ENCODE assay signal across 19 cellular contexts in the genomic region with DNA sequence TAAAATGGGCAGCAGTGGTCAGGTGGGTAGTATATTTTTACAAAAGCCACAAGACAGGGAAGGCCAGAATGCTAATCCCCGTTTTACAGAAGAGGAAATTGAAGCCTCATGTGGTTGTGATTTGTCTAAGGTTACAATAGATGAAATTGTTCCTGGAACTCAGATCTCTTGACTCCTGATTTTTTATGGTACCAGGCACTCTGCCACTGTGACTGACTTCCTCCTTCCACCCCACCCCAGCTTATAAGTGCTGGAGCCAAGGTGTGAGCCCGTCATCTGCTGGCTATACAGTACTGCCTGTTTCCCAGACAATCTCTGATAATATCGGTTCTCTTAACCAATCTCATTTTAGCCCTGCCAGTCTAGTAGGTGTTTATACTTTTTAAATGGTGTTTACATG. TPM values are rescaled to one million over a fixed set of nuclear protein-coding genes. Genes with fewer than 3 reads are reported as not detected.
DNase-seq lines count a peak whose midpoint lies in the region; ATAC-seq, FAIRE-seq and TF ChIP-seq lines count a peak whose summit lies in the region.
"Had no signal": no experiment of that assay in that cellular context is flagged by ENCODE, and none has a peak within 500 bp of the region (broad histone marks: within the 10 kb centered on the region; RNA-seq: fewer than 3 reads in every experiment).

No MANE protein-coding gene starts in this region.

- H2AFZ ChIP-seq in hepatocyte, result no peak overlapping the region
- H2AFZ ChIP-seq: parathyroid adenoma had no signal

- no peak for ATAC-seq in HG03457 (IDR thresholded peaks at IDR 0.05; ENCODE audit: unreplicated experiment)
- ATAC-seq: stimulated activated naive CD8-positive, alpha-beta T cell treated with anti-CD3 and anti-CD28 coated beads, Interleukin-15, amount 100 ng/mL, for 72 hours had no signal

- peaks cover 56% of the 10 kb centered on the region for H3K27me3 Mint-ChIP-seq in MCF 10A (ENCODE audit: insufficient read depth, unreplicated experiment)

- no peaks in the 10 kb centered on the region for H4K20me1 ChIP-seq in hepatocyte (ENCODE audit: insufficient read depth, poor library complexity, severe bottlenecking)

- H3K36me3 Mint-ChIP-seq in MCF 10A (ENCODE audit: insufficient read depth, unreplicated experiment), result no peaks in the 10 kb centered on the region

- no peak for FAIRE-seq in H54 (lab: Jason Lieb, UNC)

- no peak overlapping the region for H3K27ac Mint-ChIP-seq in MCF 10A (ENCODE audit: low read depth, unreplicated experiment)
- H3K27ac Mint-ChIP-seq: CD8-positive, alpha-beta memory T cell; stimulated activated naive CD8-positive, alpha-beta T cell treated with anti-CD3 and anti-CD28 coated beads, Interleukin-15, amount 100 ng/mL, for 72 hours; T-helper 1 cell treated with Interleukin-12 subunit alpha and Interleukin-12 subunit beta and Interleukin-4 antibody, amounts not matched to agents 30 μg/mL and 1 μg/mL, for 36 hours had no signal

- no peaks in the 10 kb centered on the region for H3K9me2 ChIP-seq in hepatocyte (replicated peaks; ENCODE audit: insufficient read depth)

- H3K27ac ChIP-seq in breast epithelium, result peak overlapping the region; percentile 16 to 71
- no peak overlapping the region for H3K27ac ChIP-seq in hepatocyte
- H3K27ac ChIP-seq in vagina, result peak overlapping the region; percentile 20
- H3K27ac ChIP-seq: parathyroid adenoma, RWPE1, uterus had no signal

- POLR2A ChIA-PET in MCF 10A (lab: Yijun Ruan, JAX), result no interaction called here

- H3K4me2 ChIP-seq in hepatocyte, result no peak overlapping the region

- H3K4me3 ChIP-seq in breast epithelium, result no peak overlapping the region
- H3K4me3 ChIP-seq in hepatocyte, result no peak overlapping the region
- no peak overlapping the region for H3K4me3 ChIP-seq in vagina
- H3K4me3 ChIP-seq: uterus had no signal

- CTCF ChIA-PET in MCF 10A (lab: Yijun Ruan, JAX), result no interaction called here

- DNase-seq in breast epithelium (ENCODE audit: low spot score in 2 of 2) (peak in 1 of 2 donors; percentile 27), MCF 10A (ENCODE audit: unreplicated experiment) (no peak), NCI-H748 treated with DMSO at 0.1 percent for 48 hours (lab: John Stamatoyannopoulos, UW) (peak; percentile 75), hepatocyte (ENCODE audit: low spot score) (peak; percentile 26), vagina (ENCODE audit: extremely low spot score in 2 of 2) (no peak), H54 (ENCODE audit: insufficient read length, low spot score) (no peak)
- DNase-seq in central memory CD4-positive, alpha-beta T cell, result no peak
- DNase-seq: activated CD4-positive, CD25-positive, alpha-beta regulatory T cell; CD8-positive, alpha-beta memory T cell; GDM1; left cardiac atrium; NCI-H1436 treated with DMSO at 0.1 percent for 48 hours; stimulated activated naive CD8-positive, alpha-beta T cell treated with anti-CD3 and anti-CD28 coated beads, Interleukin-15, amount 100 ng/mL, for 72 hours had no signal

- intact Hi-C loops in breast epithelium (cut with DNase I; ENCODE audit: low total_unique reads) (no loop called here), MCF 10A (cut with micrococcal nuclease) (no loop called here), vagina (cut with DNase I) (no loop called here)

- no peak overlapping the region for H3K4me3 Mint-ChIP-seq in MCF 10A (ENCODE audit: unreplicated experiment)
- H3K4me3 Mint-ChIP-seq: CD8-positive, alpha-beta memory T cell; stimulated activated naive CD8-positive, alpha-beta T cell treated with anti-CD3 and anti-CD28 coated beads, Interleukin-15, amount 100 ng/mL, for 72 hours; T-helper 1 cell treated with Interleukin-12 subunit alpha and Interleukin-12 subunit beta and Interleukin-4 antibody, amounts not matched to agents 30 μg/mL and 1 μg/mL, for 36 hours had no signal

- no peaks in the 10 kb centered on the region for H3K36me3 ChIP-seq in breast epithelium
- H3K36me3 ChIP-seq in hepatocyte (replicated peaks; ENCODE audit: insufficient read depth, low read depth), result no peaks in the 10 kb centered on the region
- H3K36me3 ChIP-seq in vagina, result no peaks in the 10 kb centered on the region
- H3K36me3 ChIP-seq: uterus had no signal

- H3K9me3 Mint-ChIP-seq in MCF 10A (ENCODE audit: unreplicated experiment), result no peaks in the 10 kb centered on the region
- H3K9me3 Mint-ChIP-seq: CD8-positive, alpha-beta memory T cell; stimulated activated naive CD8-positive, alpha-beta T cell treated with anti-CD3 and anti-CD28 coated beads, Interleukin-15, amount 100 ng/mL, for 72 hours; T-helper 1 cell treated with Interleukin-12 subunit alpha and Interleukin-12 subunit beta and Interleukin-4 antibody, amounts not matched to agents 30 μg/mL and 1 μg/mL, for 36 hours had no signal

- BruUV-seq in MCF 10A (replicated peaks; lab: Mats Ljungman, UMichigan), result no TSS peak

- H3K4me1 ChIP-seq in breast epithelium (no peaks in the 10 kb centered on the region), hepatocyte (ENCODE audit: insufficient read depth) (no peaks in the 10 kb centered on the region), vagina (peaks cover 28% of the 10 kb centered on the region)
- H3K4me1 ChIP-seq: parathyroid adenoma, uterus had no signal

- H3K4me1 Mint-ChIP-seq in MCF 10A (ENCODE audit: insufficient read depth, unreplicated experiment), result peaks cover under 1% of the 10 kb centered on the region
- H3K4me1 Mint-ChIP-seq: stimulated activated naive CD8-positive, alpha-beta T cell treated with anti-CD3 and anti-CD28 coated beads, Interleukin-15, amount 100 ng/mL, for 72 hours had no signal

- H3K27me3 ChIP-seq in breast epithelium (no peaks in the 10 kb centered on the region), hepatocyte (no peaks in the 10 kb centered on the region), vagina (peaks cover 4% of the 10 kb centered on the region)
- H3K27me3 ChIP-seq: uterus had no signal

- TF ChIP-seq POLR2A in breast epithelium (IDR thresholded peaks at IDR 0.05), result no peak
- no peak for TF ChIP-seq POLR2A in vagina (IDR thresholded peaks at IDR 0.05)
- no peak for TF ChIP-seq POLR2A in H54 (IDR thresholded peaks at IDR 0.05; ENCODE audit: low read depth, low read length)

- H3K9me3 ChIP-seq in breast epithelium (no peaks in the 10 kb centered on the region), hepatocyte (ENCODE audit: low read depth) (no peaks in the 10 kb centered on the region), vagina (no peaks in the 10 kb centered on the region)
- H3K9me3 ChIP-seq: uterus had no signal

- WGBS in hepatocyte (ENCODE audit: low lambda C conversion rate, missing lambda C conversion rate), result 62% methylated on average over 3 of the region's 3 CpGs

- no peaks in the 10 kb centered on the region for H3K79me2 ChIP-seq in hepatocyte
- H3K79me2 ChIP-seq: parathyroid adenoma had no signal

- no peak for TF ChIP-seq CTCF in breast epithelium (IDR thresholded peaks at IDR 0.05)
- TF ChIP-seq CTCF in MCF 10A (IDR thresholded peaks at IDR 0.05; ENCODE audit: unreplicated experiment), result no peak
- no peak for TF ChIP-seq CTCF in hepatocyte (IDR thresholded peaks at IDR 0.05; ENCODE audit: poor library complexity)
- TF ChIP-seq CTCF in vagina (IDR thresholded peaks at IDR 0.05), result no peak

RNA-seq across cellular contexts. Expression of a gene that starts 1.9 kb away (rescaled TPM):
- total RNA-seq in breast epithelium, result 1 to 10 TPM in 2 of 3 donors, not detected in 1; 1.3 to 5.3 TPM
- total RNA-seq in MCF 10A (2022), result not detected in 2 replicates
- 7.3 and 7.4 TPM in 2 replicates for total RNA-seq in hepatocyte
- 3.0 and 4.4 TPM in 2 replicates for polyA plus RNA-seq in hepatocyte
- 5.6 TPM for total RNA-seq in vagina
- total RNA-seq: CD8-positive, alpha-beta memory T cell; fibroblast of lung had no signal
- polyA plus RNA-seq: CD8-positive, alpha-beta memory T cell; fibroblast of lung had no signal

Comparison
In these comparisons a context has a peak if more than half of its experiments do, and no peak if none do; other contexts are left out.
1. DNase-seq: peak in NCI-H748 treated with DMSO at 0.1 percent for 48 hours (single experiment) and hepatocyte (single experiment); none in MCF 10A (single experiment), vagina (0 of 2), H54 (single experiment) and central memory CD4-positive, alpha-beta T cell (single experiment).